20 cellular contexts compared by ENCODE assay signal in the genomic region with DNA sequence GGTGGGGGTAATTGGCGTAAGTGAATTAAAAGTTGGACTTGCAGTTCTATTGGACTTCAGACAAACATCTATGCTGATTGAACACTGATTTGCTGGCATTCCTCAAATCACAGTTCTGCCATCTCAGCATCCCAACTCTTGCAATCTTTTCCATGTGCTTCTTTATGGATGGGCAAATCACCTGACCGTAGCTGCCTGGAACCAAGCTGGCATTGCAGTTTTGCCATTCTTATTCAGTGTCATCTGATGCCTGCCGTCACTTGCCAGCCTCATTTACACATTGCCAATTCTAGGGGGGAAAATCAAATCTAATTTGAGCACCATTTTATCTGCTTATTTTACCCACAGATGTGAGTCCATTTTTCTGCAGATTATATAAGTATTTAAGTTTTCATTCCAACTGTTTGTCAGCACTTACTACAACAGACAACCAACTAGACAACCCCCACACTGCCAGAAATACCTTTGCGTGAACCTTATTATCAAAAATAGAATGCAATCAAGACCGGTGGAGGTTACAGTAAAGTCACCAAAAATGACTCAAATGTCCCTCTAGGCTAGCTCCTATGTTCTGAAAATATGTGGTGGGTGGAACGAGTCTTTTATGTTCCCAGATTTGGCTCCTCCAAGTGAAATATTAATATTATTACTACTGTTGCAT.
"Had no signal": no experiment of that assay in that cellular context is flagged by ENCODE, and none has a peak within 500 bp of the region (broad histone marks: within the 10 kb centered on the region; RNA-seq: fewer than 3 reads in every experiment).

No MANE protein-coding gene starts in this region.

- ATAC-seq: foreskin keratinocyte; gastroesophageal sphincter; left lobe of liver; lower lobe of right lung; naive thymus-derived CD8-positive, alpha-beta T cell; sciatic nerve; stimulated activated effector memory CD8-positive, alpha-beta T cell treated with anti-CD3 and anti-CD28 coated beads, Interleukin-12 subunit alpha, Interleukin-12 subunit beta, amount 100 ng/mL, for 72 hours had no signal

- H3K4me1 ChIP-seq: foreskin keratinocyte, gastroesophageal sphincter, lower lobe of right lung, prostate gland, stomach, thyroid gland had no signal

- H3K36me3 ChIP-seq: cardiac muscle cell, esophagus muscularis mucosa, gastroesophageal sphincter, lower lobe of right lung, prostate gland, stomach, thyroid gland had no signal

- H3K4me3 ChIP-seq: cardiac muscle cell, esophagus muscularis mucosa, gastroesophageal sphincter, lower lobe of right lung, prostate gland, stomach, thyroid gland had no signal

- DNase-seq: effector CD8-positive, alpha-beta T cell; endodermal cell; lower lobe of right lung; naive thymus-derived CD8-positive, alpha-beta T cell; nephron progenitor cell; nucleus accumbens; stimulated activated CD4-positive, alpha-beta T cell treated with anti-CD3 and anti-CD28 coated beads, Interleukin-2, amount 100 ng/mL, for 24 hours; stimulated activated CD4-positive, alpha-beta T cell treated with anti-CD3 and anti-CD28 coated beads, Interleukin-4, amount 100 ng/mL, for 24 hours; stimulated activated naive CD4-positive, alpha-beta T cell treated with Interleukin-2 at 50 U/mL for 16 hours; stomach; thyroid gland had no signal

- H3K9me3 ChIP-seq: esophagus muscularis mucosa, gastroesophageal sphincter, lower lobe of right lung, prostate gland, stomach, thyroid gland had no signal

- H3K27ac ChIP-seq: cardiac muscle cell, epithelial cell of prostate, esophagus muscularis mucosa, foreskin keratinocyte, gastroesophageal sphincter, lower lobe of right lung, prostate gland, stomach, thyroid gland had no signal

- H3K27me3 ChIP-seq: cardiac muscle cell, esophagus muscularis mucosa, gastroesophageal sphincter, stomach, thyroid gland had no signal
